ENCODE assay signal across 8 cellular contexts in genomic region chr20:49846206-49846807, GRCh38. TPM values are rescaled to one million over a fixed set of nuclear protein-coding genes. Genes with fewer than 3 reads are reported as not detected.
DNase-seq lines count a peak whose midpoint lies in the region; ATAC-seq and TF ChIP-seq lines count a peak whose summit lies in the region.

No MANE protein-coding gene starts in this region.

- TF ChIP-seq CTCF in liver (IDR thresholded peaks at IDR 0.05; ENCODE audit: low read depth, low read length, missing input control) = peak; percentile 62

- WGBS in liver = 62% methylated on average over 6 of the region's 6 CpGs

- no peaks in the 10 kb centered on the region for H3K9me3 Mint-ChIP-seq in activated CD8-positive, alpha-beta memory T cell treated with anti-CD3 and anti-CD28 coated beads, Interleukin-2, amount 10 ng/mL, durations not matched to agents 7 days and 5 days (ENCODE audit: low read depth)
- no peaks in the 10 kb centered on the region for H3K9me3 Mint-ChIP-seq in central memory CD8-positive, alpha-beta T cell

- H3K4me3 ChIP-seq in liver (ENCODE audit: low read depth in 1 of 3, low read length in 3 of 3) = no peak overlapping the region

- H3K27me3 ChIP-seq in liver (ENCODE audit: control insufficient read depth in 4 of 4, insufficient read depth in 4 of 4, low read length in 3 of 4) = no peaks in the 10 kb centered on the region

- H3K36me3 ChIP-seq in liver (ENCODE audit: control insufficient read depth in 4 of 4, insufficient read depth in 3 of 4, low read depth in 1 of 4, low read length in 3 of 4) = peaks cover 2 to 13% (median 7%) of the 10 kb centered on the region in 4 donors

- H3K4me3 Mint-ChIP-seq in activated CD8-positive, alpha-beta memory T cell treated with anti-CD3 and anti-CD28 coated beads, Interleukin-2, amount 10 ng/mL, durations not matched to agents 7 days and 5 days = no peak overlapping the region
- H3K4me3 Mint-ChIP-seq in central memory CD8-positive, alpha-beta T cell = no peak overlapping the region

- peaks cover 23% of the 10 kb centered on the region for H3K36me3 Mint-ChIP-seq in activated CD8-positive, alpha-beta memory T cell treated with anti-CD3 and anti-CD28 coated beads, Interleukin-2, amount 10 ng/mL, durations not matched to agents 7 days and 5 days
- peaks cover 32% of the 10 kb centered on the region for H3K36me3 Mint-ChIP-seq in central memory CD8-positive, alpha-beta T cell (ENCODE audit: insufficient read depth)

- CTCF ChIA-PET in activated CD8-positive, alpha-beta memory T cell treated with anti-CD3 and anti-CD28 coated beads, Interleukin-2, amount 10 ng/mL, durations not matched to agents 7 days and 5 days (lab: Charles Lee) = interaction anchor here (0.5 to 4.7 kb wide), 38 partner anchors 8 to 312 kb away, joined by 3 to 76 read pairs (median 4); partner anchors contain the start of gene SLC9A8

- H3K27ac Mint-ChIP-seq in activated CD8-positive, alpha-beta memory T cell treated with anti-CD3 and anti-CD28 coated beads, Interleukin-2, amount 10 ng/mL, durations not matched to agents 7 days and 5 days = no peak overlapping the region
- no peak overlapping the region for H3K27ac Mint-ChIP-seq in central memory CD8-positive, alpha-beta T cell (ENCODE audit: low read depth)

- no peak overlapping the region for H3K27ac ChIP-seq in liver (ENCODE audit: low read depth in 1 of 2, low read length in 2 of 2)

- DNase-seq in activated CD8-positive, alpha-beta memory T cell treated with anti-CD3 and anti-CD28 coated beads, Interleukin-2, amount 10 ng/mL, durations not matched to agents 7 days and 5 days = peak; percentile 64
- no peak for DNase-seq in activated CD8-positive, alpha-beta memory T cell treated with anti-CD3 and anti-CD28 coated beads, Interleukin-2, amount 50 U/mL, for 48 hours
- DNase-seq in NCI-H146 (lab: John Stamatoyannopoulos, UW) = peak; percentile 63
- DNase-seq in T-helper 9 cell = peak; percentile 34
- DNase-seq in central memory CD8-positive, alpha-beta T cell (ENCODE audit: low spot score in 2 of 2) = peak in 1 of 2 donors; percentile 50
- peak; percentile 6 to 17 for DNase-seq in stimulated activated CD8-positive, alpha-beta memory T cell treated with anti-CD3 and anti-CD28 coated beads, Interleukin-4, amount 100 ng/mL, for 1 hour (ENCODE audit: low read depth in 2 of 2, low spot score in 1 of 2)

- peaks cover 8% of the 10 kb centered on the region for H3K4me1 Mint-ChIP-seq in activated CD8-positive, alpha-beta memory T cell treated with anti-CD3 and anti-CD28 coated beads, Interleukin-2, amount 10 ng/mL, durations not matched to agents 7 days and 5 days
- peaks cover 5% of the 10 kb centered on the region for H3K4me1 Mint-ChIP-seq in central memory CD8-positive, alpha-beta T cell

- peak; percentile 89 for TF ChIP-seq RAD21 in liver (IDR thresholded peaks at IDR 0.05)

- no peaks in the 10 kb centered on the region for H3K9me3 ChIP-seq in liver (ENCODE audit: control insufficient read depth in 4 of 4, low read length in 3 of 4)

- no peaks in the 10 kb centered on the region for H3K4me1 ChIP-seq in liver (ENCODE audit: control insufficient read depth in 4 of 4, insufficient read depth in 4 of 4, low read length in 3 of 4)

- no peak overlapping the region for H3K9ac ChIP-seq in liver (ENCODE audit: low read depth in 1 of 2, low read length in 2 of 2)

- peak; percentile 80 for ATAC-seq in activated CD8-positive, alpha-beta memory T cell treated with anti-CD3 and anti-CD28 coated beads, Interleukin-2, amount 10 ng/mL, durations not matched to agents 7 days and 5 days
- peak; percentile 62 for ATAC-seq in central memory CD8-positive, alpha-beta T cell (replicated peaks; ENCODE audit: extremely low read depth, poor library complexity, severe bottlenecking)
- ATAC-seq in HG02623 (IDR thresholded peaks at IDR 0.05; ENCODE audit: unreplicated experiment) = no peak

- H3K27me3 Mint-ChIP-seq in activated CD8-positive, alpha-beta memory T cell treated with anti-CD3 and anti-CD28 coated beads, Interleukin-2, amount 10 ng/mL, durations not matched to agents 7 days and 5 days = no peaks in the 10 kb centered on the region
- no peaks in the 10 kb centered on the region for H3K27me3 Mint-ChIP-seq in central memory CD8-positive, alpha-beta T cell

TF ChIP-seq in liver, 16 proteins besides CTCF, POLR2A, EP300 and RAD21:
- TF ChIP-seq HNF4A (conservative IDR thresholded peaks at IDR 0.05) (no peak), NR2F2 (IDR thresholded peaks at IDR 0.05) (no peak), REST (IDR thresholded peaks at IDR 0.05) (no peak), FOXA2 (IDR thresholded peaks at IDR 0.05) (no peak), FOXA1 (IDR thresholded peaks at IDR 0.05) (no peak), EGR1 (IDR thresholded peaks at IDR 0.05; ENCODE audit: low read depth in 2 of 2) (no peak), HNF4G (IDR thresholded peaks at IDR 0.05) (no peak), ZBTB33 (IDR thresholded peaks at IDR 0.05) (no peak), YY1 (IDR thresholded peaks at IDR 0.05) (no peak), ATF3 (IDR thresholded peaks at IDR 0.05) (no peak), SP1 (IDR thresholded peaks at IDR 0.05) (no peak), JUND (IDR thresholded peaks at IDR 0.05) (no peak), GABPA (IDR thresholded peaks at IDR 0.05 in 1 of 2, conservative IDR thresholded peaks at IDR 0.05 in 1 of 2) (no peak), RXRA (IDR thresholded peaks at IDR 0.05) (no peak), MAX (IDR thresholded peaks at IDR 0.05) (no peak), TAF1 (conservative IDR thresholded peaks at IDR 0.05) (no peak)

RNA-seq across cellular contexts. Expression of gene SLC9A8, which starts 33.7 kb away (rescaled TPM):
- total RNA-seq in activated CD8-positive, alpha-beta memory T cell treated with anti-CD3 and anti-CD28 coated beads, Interleukin-2, amount 10 ng/mL, durations not matched to agents 7 days and 5 days = 10 to 100 TPM; 16.3 to 24.9 TPM
- 1 to 10 TPM; 9.2 to 9.5 TPM for total RNA-seq in liver
- polyA plus RNA-seq in liver = 1 to 10 TPM; 4.0 to 8.0 TPM
